Comparison of ENCODE assay signal across 8 cellular contexts in genomic region chr9:71647094-71647591, GRCh38.
DNase-seq lines count a peak whose midpoint lies in the region; ATAC-seq and TF ChIP-seq lines count a peak whose summit lies in the region.

No MANE protein-coding gene starts in this region.

- DNase-seq in AG08396 (ENCODE audit: low spot score) (peak; percentile 20), NB4 (ENCODE audit: low read depth) (peak; percentile 61), body of pancreas (peak; percentile 21 to 67 (median 40)), kidney tubule cell (ENCODE audit: low spot score) (peak; percentile 69), HuH-7.5 (ENCODE audit: low spot score) (no peak), COLO668 (lab: John Stamatoyannopoulos, UW; ENCODE audit: unreplicated experiment) (no peak)

- no peaks in the 10 kb centered on the region for H3K4me1 ChIP-seq in body of pancreas
- peaks cover 4 to 30% (median 19%) of the 10 kb centered on the region in 5 donors for H3K4me1 ChIP-seq in subcutaneous abdominal adipose tissue (ENCODE audit: control insufficient read depth in 5 of 5, insufficient read depth in 5 of 5, low read length in 5 of 5)

- H3K27ac ChIP-seq in body of pancreas (no peak overlapping the region), subcutaneous abdominal adipose tissue (ENCODE audit: low read depth, low read length) (no peak overlapping the region)

- H3K9me3 ChIP-seq in body of pancreas (no peaks in the 10 kb centered on the region), subcutaneous abdominal adipose tissue (ENCODE audit: control insufficient read depth in 5 of 5, low read length in 5 of 5) (no peaks in the 10 kb centered on the region)

- H3K27me3 ChIP-seq in body of pancreas = no peaks in the 10 kb centered on the region
- H3K27me3 ChIP-seq in subcutaneous abdominal adipose tissue (ENCODE audit: control insufficient read depth in 5 of 5, insufficient read depth in 4 of 5, low read length in 5 of 5) = no peaks in the 10 kb centered on the region

- intact Hi-C loops in body of pancreas (cut with DNase I) = no loop called here

- ATAC-seq in GM19043 (IDR thresholded peaks at IDR 0.05; ENCODE audit: low read depth, unreplicated experiment) (peak; percentile 69), body of pancreas (no peak)

- 39 to 69% methylated on average over 7 of the region's 7 CpGs for WGBS in body of pancreas, 2 donors

- H3K9ac ChIP-seq in subcutaneous abdominal adipose tissue (ENCODE audit: low read length in 5 of 5) = peak overlapping the region in 1 of 5 donors; percentile 54

- H3K36me3 ChIP-seq in body of pancreas (replicated peaks in 1 of 2; ENCODE audit: insufficient read depth in 1 of 2, low read depth in 2 of 2) (no peaks in the 10 kb centered on the region), subcutaneous abdominal adipose tissue (ENCODE audit: control insufficient read depth in 5 of 5, insufficient read depth in 5 of 5, low read length in 5 of 5) (no peaks in the 10 kb centered on the region)

- TF ChIP-seq POLR2A in NB4 (IDR thresholded peaks at IDR 0.05; ENCODE audit: extremely low read depth, insufficient read length) = no peak
- no peak for TF ChIP-seq POLR2A in body of pancreas (IDR thresholded peaks at IDR 0.05)

- TF ChIP-seq CTCF in NB4 (IDR thresholded peaks at IDR 0.05; ENCODE audit: low read depth, low read length) = no peak
- no peak for TF ChIP-seq CTCF in body of pancreas (IDR thresholded peaks at IDR 0.05)

- H3K4me3 ChIP-seq in NB4 (ENCODE audit: low read depth, low read length) (no peak overlapping the region), body of pancreas (no peak overlapping the region), subcutaneous abdominal adipose tissue (ENCODE audit: low read depth in 1 of 5, low read length in 5 of 5) (peak overlapping the region in 4 of 5 donors; percentile 7 to 44 (median 20))

Comparison
In these comparisons a context has a peak if more than half of its experiments do, and no peak if none do; other contexts are left out.
1. DNase-seq: peak in AG08396 (single experiment), NB4 (single experiment), body of pancreas (4 of 4) and kidney tubule cell (single experiment); none in HuH-7.5 (single experiment) and COLO668 (single experiment).
2. H3K4me3 ChIP-seq: peak in subcutaneous abdominal adipose tissue (4 of 5); none in NB4 (single experiment) and body of pancreas (0 of 2).